15 cellular contexts compared by ENCODE assay signal in the genomic region with DNA sequence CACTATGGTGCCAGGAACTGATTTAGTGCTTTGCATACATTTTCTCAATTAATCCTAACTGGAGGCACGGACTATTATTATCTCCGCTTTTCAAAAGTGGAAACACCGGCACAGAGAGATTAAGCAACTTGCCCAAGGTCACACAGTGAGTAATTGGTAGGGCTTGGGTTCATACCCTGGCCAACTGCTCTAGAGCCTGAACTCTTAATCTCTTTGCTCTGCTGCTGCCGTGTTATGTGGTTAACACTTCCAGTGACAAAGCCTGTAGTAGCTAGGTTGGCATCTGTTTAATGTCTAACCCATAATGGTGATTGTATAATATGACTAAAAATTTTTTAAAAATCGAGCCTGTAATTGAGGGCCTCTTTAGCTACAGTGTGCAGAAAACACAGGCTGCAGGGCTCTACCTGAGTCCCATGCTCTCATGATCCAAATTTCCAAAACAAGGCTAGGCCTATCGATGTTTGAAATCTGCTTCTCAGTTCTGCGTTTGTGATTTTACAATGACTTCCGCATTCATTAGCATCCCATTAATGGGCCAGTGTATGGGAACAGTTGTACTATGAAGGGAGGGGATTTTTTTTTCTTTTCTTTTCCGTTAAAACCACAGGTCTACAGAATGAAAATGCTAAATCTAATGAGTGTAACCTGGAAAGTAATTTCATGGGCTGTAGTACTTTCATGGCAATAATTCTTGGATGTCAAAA.
DNase-seq lines count a peak whose midpoint lies in the region; ATAC-seq and TF ChIP-seq lines count a peak whose summit lies in the region.
"Had no signal": no experiment of that assay in that cellular context is flagged by ENCODE, and none has a peak within 500 bp of the region (broad histone marks: within the 10 kb centered on the region; RNA-seq: fewer than 3 reads in every experiment).

No MANE protein-coding gene starts in this region.

- DNase-seq in DND-41 (no peak), adrenal gland (peak in 6 of 7 donors; percentile 59 to 80 (median 73)), heart right ventricle (no peak), renal cortical epithelial cell (ENCODE audit: low read depth) (peak; percentile 88), AG08395 (ENCODE audit: low spot score) (no peak), ascending aorta (ENCODE audit: low spot score in 2 of 2) (no peak)
- DNase-seq: activated CD4-positive, alpha-beta T cell treated with anti-CD3 and anti-CD28 coated beads for 48 hours; activated CD8-positive, alpha-beta memory T cell treated with anti-CD3 and anti-CD28 coated beads, Interleukin-2, amount 10 ng/mL, durations not matched to agents 7 days and 5 days; CD8-positive, alpha-beta memory T cell; NCI-H1417 treated with DMSO at 0.1 percent for 48 hours; stimulated activated CD4-positive, alpha-beta T cell treated with anti-CD3 and anti-CD28 coated beads, Interleukin-2, amount 100 ng/mL, for 24 hours; stimulated activated naive CD8-positive, alpha-beta T cell treated with anti-CD3 and anti-CD28 coated beads, Interleukin-15, Interleukin-2, amounts not matched to agents 100 U/mL and 50 U/mL, for 24 hours had no signal

- no peak overlapping the region for H3K27ac ChIP-seq in DND-41 (ENCODE audit: low read length)
- H3K27ac ChIP-seq in adrenal gland = peak overlapping the region in 3 of 5 donors; percentile 3 to 50 (median 45)
- peak overlapping the region in 7 of 10 donors; percentile 2 to 56 (median 44) for H3K27ac ChIP-seq in heart right ventricle
- no peak overlapping the region for H3K27ac ChIP-seq in ascending aorta

- H3K9ac ChIP-seq in DND-41 (ENCODE audit: low read depth, low read length) = no peak overlapping the region

- H3K27me3 ChIP-seq in DND-41 (ENCODE audit: insufficient read depth, low read length, poor library complexity) (no peaks in the 10 kb centered on the region), adrenal gland (no peaks in the 10 kb centered on the region), heart right ventricle (no peaks in the 10 kb centered on the region), ascending aorta (no peaks in the 10 kb centered on the region)

- TF ChIP-seq CTCF in DND-41 (IDR thresholded peaks at IDR 0.05; ENCODE audit: borderline replicate concordance, extremely low read depth, low read length, poor library complexity, severe bottlenecking) = no peak
- no peak for TF ChIP-seq CTCF in adrenal gland (IDR thresholded peaks at IDR 0.05)
- TF ChIP-seq CTCF in heart right ventricle (IDR thresholded peaks at IDR 0.05) = no peak
- no peak for TF ChIP-seq CTCF in ascending aorta (IDR thresholded peaks at IDR 0.05)

- no peaks in the 10 kb centered on the region for H4K20me1 ChIP-seq in DND-41 (ENCODE audit: insufficient read depth, low read length)

- no peaks in the 10 kb centered on the region for H3K36me3 ChIP-seq in DND-41 (ENCODE audit: insufficient read depth, low read length)
- H3K36me3 ChIP-seq in adrenal gland (replicated peaks in 1 of 2) = no peaks in the 10 kb centered on the region
- no peaks in the 10 kb centered on the region for H3K36me3 ChIP-seq in heart right ventricle
- H3K36me3 ChIP-seq in ascending aorta = no peaks in the 10 kb centered on the region

- H3K9me3 ChIP-seq in DND-41 (ENCODE audit: insufficient read depth, low read length, severe bottlenecking) (no peaks in the 10 kb centered on the region), adrenal gland (replicated peaks in 1 of 3) (no peaks in the 10 kb centered on the region), heart right ventricle (peaks cover 0 to 7% (median 0%) of the 10 kb centered on the region in 11 donors), ascending aorta (peaks cover 0 to 4% of the 10 kb centered on the region in 2 donors)

- no peak for TF ChIP-seq POLR2A in adrenal gland (IDR thresholded peaks at IDR 0.05)

- H3K79me2 ChIP-seq in DND-41 (ENCODE audit: insufficient read depth, low read length) = no peaks in the 10 kb centered on the region

- no peak overlapping the region for H3K4me2 ChIP-seq in DND-41 (ENCODE audit: insufficient read depth, low read length)

- intact Hi-C loops in adrenal gland (cut with DNase I) (no loop called here), heart right ventricle (cut with DNase I) (no loop called here), ascending aorta (cut with DNase I) (no loop called here)

- no peak overlapping the region for H2AFZ ChIP-seq in DND-41 (ENCODE audit: low read depth, low read length)

- ATAC-seq in DND-41 (ENCODE audit: insufficient read depth, low read depth) = peak; percentile 57; the same call in 1 of the 3 replicates
- peak in 5 of 8 donors; percentile 24 to 77 (median 55) for ATAC-seq in heart right ventricle
- ATAC-seq in GM19452 (IDR thresholded peaks at IDR 0.05; ENCODE audit: unreplicated experiment) = no peak
- ATAC-seq in GM21528 (IDR thresholded peaks at IDR 0.05; ENCODE audit: low FRiP score, unreplicated experiment) = no peak
- ATAC-seq: activated CD8-positive, alpha-beta memory T cell treated with anti-CD3 and anti-CD28 coated beads, Interleukin-2, amount 10 ng/mL, durations not matched to agents 7 days and 5 days; activated naive CD4-positive, alpha-beta T cell treated with anti-CD3 and anti-CD28 coated beads, Interleukin-2, amount 50 U/mL, for 72 hours; stimulated activated naive CD8-positive, alpha-beta T cell treated with anti-CD3 and anti-CD28 coated beads, Interleukin-15, Interleukin-2, amounts not matched to agents 100 U/mL and 50 U/mL, for 24 hours had no signal

- H3K4me1 ChIP-seq in DND-41 (ENCODE audit: insufficient read depth, low read length) = no peaks in the 10 kb centered on the region
- peaks cover 13 to 19% of the 10 kb centered on the region in 2 donors for H3K4me1 ChIP-seq in adrenal gland (replicated peaks in 1 of 2)
- peaks cover 0 to 20% (median 6%) of the 10 kb centered on the region in 9 donors for H3K4me1 ChIP-seq in heart right ventricle
- H3K4me1 ChIP-seq in ascending aorta = no peaks in the 10 kb centered on the region

- WGBS in adrenal gland, 4 donors = 54 to 63% (median 61%) methylated on average over 9 of the region's 9 CpGs
- WGBS in heart right ventricle, 2 donors = 56 to 68% methylated on average over 9 of the region's 9 CpGs

- no peak overlapping the region for H3K4me3 ChIP-seq in DND-41 (ENCODE audit: low read depth in 1 of 2, low read length in 2 of 2)
- no peak overlapping the region for H3K4me3 ChIP-seq in adrenal gland
- no peak overlapping the region for H3K4me3 ChIP-seq in heart right ventricle
- no peak overlapping the region for H3K4me3 ChIP-seq in ascending aorta

Comparison
In these comparisons a context has a peak if more than half of its experiments do, and no peak if none do; other contexts are left out.
1. ATAC-seq: peak in DND-41 (single experiment) and heart right ventricle (5 of 8); none in GM19452 (single experiment) and GM21528 (single experiment).
2. DNase-seq: peak in adrenal gland (6 of 7) and renal cortical epithelial cell (single experiment); none in DND-41 (single experiment), heart right ventricle (0 of 2), AG08395 (single experiment) and ascending aorta (0 of 2).
3. H3K27ac ChIP-seq: peak in adrenal gland (3 of 5) and heart right ventricle (7 of 10); none in DND-41 (single experiment) and ascending aorta (0 of 2).